Comparison of ENCODE assay signal across 1 cellular context in the genomic region with DNA sequence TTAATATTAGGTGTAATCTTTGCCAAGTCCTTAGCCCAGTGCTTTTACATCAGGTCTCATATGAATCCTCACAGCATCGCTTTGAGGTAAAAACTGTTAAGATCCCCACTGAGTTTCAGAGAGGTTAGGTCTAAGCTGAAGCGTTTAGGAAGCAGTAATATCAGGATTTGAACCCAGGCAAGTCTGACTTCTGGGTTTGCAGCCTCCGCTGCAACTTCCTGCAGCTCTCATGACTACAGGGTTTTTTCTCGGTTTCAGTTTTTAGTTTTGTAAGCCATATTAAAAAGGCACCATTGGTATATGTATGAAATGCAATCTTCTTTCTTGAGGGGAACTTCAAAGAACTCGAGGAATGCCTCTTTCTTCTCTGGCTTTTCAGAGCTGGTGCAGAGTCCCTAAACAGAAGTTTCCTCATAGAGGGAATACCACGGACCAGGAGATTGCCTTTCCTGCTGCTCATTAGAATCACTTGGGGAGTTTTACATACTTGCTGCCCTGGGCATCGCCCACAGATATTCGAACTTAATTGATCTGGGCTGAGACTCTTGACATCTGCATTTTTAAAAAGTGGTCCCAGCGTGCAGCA.
TF ChIP-seq lines count a peak whose summit lies in the region.

No MANE protein-coding gene starts in this region.

TF ChIP-seq in GM23338, 12 proteins besides CTCF, POLR2A, EP300 and RAD21 (continued from another document):
- TF ChIP-seq, protein P1, sequence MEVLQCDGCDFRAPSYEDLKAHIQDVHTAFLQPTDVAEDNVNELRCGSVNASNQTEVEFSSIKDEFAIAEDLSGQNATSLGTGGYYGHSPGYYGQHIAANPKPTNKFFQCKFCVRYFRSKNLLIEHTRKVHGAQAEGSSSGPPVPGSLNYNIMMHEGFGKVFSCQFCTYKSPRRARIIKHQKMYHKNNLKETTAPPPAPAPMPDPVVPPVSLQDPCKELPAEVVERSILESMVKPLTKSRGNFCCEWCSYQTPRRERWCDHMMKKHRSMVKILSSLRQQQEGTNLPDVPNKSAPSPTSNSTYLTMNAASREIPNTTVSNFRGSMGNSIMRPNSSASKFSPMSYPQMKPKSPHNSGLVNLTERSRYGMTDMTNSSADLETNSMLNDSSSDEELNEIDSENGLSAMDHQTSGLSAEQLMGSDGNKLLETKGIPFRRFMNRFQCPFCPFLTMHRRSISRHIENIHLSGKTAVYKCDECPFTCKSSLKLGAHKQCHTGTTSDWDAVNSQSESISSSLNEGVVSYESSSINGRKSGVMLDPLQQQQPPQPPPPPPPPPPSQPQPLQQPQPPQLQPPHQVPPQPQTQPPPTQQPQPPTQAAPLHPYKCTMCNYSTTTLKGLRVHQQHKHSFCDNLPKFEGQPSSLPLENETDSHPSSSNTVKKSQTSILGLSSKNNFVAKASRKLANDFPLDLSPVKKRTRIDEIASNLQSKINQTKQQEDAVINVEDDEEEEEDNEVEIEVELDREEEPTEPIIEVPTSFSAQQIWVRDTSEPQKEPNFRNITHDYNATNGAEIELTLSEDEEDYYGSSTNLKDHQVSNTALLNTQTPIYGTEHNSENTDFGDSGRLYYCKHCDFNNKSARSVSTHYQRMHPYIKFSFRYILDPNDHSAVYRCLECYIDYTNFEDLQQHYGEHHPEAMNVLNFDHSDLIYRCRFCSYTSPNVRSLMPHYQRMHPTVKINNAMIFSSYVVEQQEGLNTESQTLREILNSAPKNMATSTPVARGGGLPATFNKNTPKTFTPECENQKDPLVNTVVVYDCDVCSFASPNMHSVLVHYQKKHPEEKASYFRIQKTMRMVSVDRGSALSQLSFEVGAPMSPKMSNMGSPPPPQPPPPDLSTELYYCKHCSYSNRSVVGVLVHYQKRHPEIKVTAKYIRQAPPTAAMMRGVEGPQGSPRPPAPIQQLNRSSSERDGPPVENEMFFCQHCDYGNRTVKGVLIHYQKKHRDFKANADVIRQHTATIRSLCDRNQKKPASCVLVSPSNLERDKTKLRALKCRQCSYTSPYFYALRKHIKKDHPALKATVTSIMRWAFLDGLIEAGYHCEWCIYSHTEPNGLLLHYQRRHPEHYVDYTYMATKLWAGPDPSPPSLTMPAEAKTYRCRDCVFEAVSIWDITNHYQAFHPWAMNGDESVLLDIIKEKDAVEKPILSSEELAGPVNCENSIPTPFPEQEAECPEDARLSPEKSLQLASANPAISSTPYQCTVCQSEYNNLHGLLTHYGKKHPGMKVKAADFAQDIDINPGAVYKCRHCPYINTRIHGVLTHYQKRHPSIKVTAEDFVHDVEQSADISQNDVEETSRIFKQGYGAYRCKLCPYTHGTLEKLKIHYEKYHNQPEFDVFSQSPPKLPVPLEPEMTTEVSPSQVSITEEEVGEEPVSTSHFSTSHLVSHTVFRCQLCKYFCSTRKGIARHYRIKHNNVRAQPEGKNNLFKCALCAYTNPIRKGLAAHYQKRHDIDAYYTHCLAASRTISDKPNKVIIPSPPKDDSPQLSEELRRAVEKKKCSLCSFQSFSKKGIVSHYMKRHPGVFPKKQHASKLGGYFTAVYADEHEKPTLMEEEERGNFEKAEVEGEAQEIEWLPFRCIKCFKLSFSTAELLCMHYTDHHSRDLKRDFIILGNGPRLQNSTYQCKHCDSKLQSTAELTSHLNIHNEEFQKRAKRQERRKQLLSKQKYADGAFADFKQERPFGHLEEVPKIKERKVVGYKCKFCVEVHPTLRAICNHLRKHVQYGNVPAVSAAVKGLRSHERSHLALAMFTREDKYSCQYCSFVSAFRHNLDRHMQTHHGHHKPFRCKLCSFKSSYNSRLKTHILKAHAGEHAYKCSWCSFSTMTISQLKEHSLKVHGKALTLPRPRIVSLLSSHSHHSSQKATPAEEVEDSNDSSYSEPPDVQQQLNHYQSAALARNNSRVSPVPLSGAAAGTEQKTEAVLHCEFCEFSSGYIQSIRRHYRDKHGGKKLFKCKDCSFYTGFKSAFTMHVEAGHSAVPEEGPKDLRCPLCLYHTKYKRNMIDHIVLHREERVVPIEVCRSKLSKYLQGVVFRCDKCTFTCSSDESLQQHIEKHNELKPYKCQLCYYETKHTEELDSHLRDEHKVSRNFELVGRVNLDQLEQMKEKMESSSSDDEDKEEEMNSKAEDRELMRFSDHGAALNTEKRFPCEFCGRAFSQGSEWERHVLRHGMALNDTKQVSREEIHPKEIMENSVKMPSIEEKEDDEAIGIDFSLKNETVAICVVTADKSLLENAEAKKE (CRISPR knock-in tag; IDR thresholded peaks at IDR 0.05), result no peak
- TF ChIP-seq, protein P2, sequence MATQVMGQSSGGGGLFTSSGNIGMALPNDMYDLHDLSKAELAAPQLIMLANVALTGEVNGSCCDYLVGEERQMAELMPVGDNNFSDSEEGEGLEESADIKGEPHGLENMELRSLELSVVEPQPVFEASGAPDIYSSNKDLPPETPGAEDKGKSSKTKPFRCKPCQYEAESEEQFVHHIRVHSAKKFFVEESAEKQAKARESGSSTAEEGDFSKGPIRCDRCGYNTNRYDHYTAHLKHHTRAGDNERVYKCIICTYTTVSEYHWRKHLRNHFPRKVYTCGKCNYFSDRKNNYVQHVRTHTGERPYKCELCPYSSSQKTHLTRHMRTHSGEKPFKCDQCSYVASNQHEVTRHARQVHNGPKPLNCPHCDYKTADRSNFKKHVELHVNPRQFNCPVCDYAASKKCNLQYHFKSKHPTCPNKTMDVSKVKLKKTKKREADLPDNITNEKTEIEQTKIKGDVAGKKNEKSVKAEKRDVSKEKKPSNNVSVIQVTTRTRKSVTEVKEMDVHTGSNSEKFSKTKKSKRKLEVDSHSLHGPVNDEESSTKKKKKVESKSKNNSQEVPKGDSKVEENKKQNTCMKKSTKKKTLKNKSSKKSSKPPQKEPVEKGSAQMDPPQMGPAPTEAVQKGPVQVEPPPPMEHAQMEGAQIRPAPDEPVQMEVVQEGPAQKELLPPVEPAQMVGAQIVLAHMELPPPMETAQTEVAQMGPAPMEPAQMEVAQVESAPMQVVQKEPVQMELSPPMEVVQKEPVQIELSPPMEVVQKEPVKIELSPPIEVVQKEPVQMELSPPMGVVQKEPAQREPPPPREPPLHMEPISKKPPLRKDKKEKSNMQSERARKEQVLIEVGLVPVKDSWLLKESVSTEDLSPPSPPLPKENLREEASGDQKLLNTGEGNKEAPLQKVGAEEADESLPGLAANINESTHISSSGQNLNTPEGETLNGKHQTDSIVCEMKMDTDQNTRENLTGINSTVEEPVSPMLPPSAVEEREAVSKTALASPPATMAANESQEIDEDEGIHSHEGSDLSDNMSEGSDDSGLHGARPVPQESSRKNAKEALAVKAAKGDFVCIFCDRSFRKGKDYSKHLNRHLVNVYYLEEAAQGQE (IDR thresholded peaks at IDR 0.05; ENCODE audit: unreplicated experiment), result no peak
- TF ChIP-seq POLR2AphosphoS5 (IDR thresholded peaks at IDR 0.05; ENCODE audit: low read depth) (no peak), EZH2phosphoT487 (IDR thresholded peaks at IDR 0.05; ENCODE audit: unreplicated experiment) (no peak), JUNB (IDR thresholded peaks at IDR 0.05; ENCODE audit: unreplicated experiment) (no peak), ZNF114 (CRISPR knock-in tag; IDR thresholded peaks at IDR 0.05) (no peak)
